6 cellular contexts compared by ENCODE assay signal in the genomic region with DNA sequence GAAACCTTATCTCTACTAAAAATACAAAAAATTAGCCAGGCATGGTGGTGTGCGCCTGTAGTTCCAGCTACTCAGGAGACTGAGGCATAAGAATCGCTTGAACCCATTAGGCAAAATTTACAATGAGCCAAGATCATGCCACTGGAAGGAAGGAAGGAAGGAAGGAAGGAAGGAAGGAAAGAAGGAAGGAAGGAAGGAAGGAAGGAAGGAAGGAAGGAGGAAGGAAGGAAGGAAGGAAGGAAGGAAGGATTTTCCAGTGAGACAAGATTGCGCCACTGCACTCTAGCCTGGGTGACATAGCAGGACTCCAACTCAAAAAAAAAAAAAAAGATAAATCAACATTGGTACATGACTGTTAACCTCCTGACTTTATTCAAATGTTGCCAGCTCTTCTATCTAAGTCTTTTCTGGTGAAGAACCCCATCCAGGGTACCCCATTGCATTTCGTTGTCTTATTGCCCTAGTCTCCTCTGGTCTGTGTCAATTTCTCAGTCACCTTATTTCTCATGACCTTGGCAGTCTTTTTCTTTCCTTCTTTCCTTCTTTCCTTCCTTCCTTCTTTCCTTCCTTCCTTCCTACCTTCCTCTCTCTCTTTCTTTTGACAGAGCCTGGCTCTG. TPM values are rescaled to one million over a fixed set of nuclear protein-coding genes. Genes with fewer than 3 reads are reported as not detected.
"Had no signal": no experiment of that assay in that cellular context is flagged by ENCODE, and none has a peak within 500 bp of the region (broad histone marks: within the 10 kb centered on the region; RNA-seq: fewer than 3 reads in every experiment).

No MANE protein-coding gene starts in this region.

RNA-seq across cellular contexts. Expression of a gene that starts 16.1 kb away (rescaled TPM):
- total RNA-seq: naive thymus-derived CD8-positive, alpha-beta T cell; natural killer cell treated with Interleukin-12 subunit alpha and Interleukin-12 subunit beta and Interleukin-15 and Interleukin-18, amount 100 ng/mL, for 72 hours; osteoblast; progenitor cell of endocrine pancreas; pulmonary artery endothelial cell; smooth muscle cell had no signal
- polyA plus RNA-seq: naive thymus-derived CD8-positive, alpha-beta T cell; smooth muscle cell had no signal
